ENCODE assay signal across 7 cellular contexts in the genomic region with DNA sequence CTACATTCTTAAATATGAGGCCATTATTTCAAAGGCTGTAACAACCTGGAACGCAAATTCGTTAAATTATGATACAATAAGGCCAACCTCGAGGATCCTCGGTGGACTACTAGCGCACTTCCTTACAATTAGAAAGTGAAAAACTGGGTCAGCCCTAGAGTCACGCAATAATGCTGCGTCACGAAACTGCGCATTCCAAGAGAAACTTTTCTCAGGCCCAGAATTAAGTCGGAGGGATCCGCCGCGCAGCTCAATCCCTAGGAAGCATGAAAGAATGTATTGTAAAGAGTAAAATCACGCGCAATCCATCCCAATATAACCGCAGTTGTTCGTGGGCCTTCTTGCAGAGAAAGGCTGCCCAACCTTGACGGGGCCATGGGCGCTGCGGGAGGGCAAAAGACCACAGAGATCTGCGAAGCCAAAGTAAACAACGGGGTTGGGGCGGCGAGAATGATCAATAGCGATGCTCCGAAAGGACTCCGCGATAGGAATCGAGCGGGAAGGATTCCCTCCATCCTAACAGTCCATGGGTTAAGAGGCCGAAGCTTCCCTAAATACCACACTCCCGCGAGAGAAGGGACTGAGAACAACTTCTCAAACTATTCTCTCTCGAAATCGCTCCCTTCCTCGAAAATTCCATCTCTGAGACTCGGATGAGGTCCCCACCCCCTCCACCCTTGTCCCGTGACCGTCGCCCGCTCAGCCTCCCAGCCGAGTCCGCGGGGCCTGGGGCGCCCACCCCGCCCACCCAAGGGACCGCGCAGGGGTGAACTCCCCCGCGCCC. TPM values are rescaled to one million over a fixed set of nuclear protein-coding genes. Genes with fewer than 3 reads are reported as not detected.
DNase-seq lines count a peak whose midpoint lies in the region; ATAC-seq, FAIRE-seq and TF ChIP-seq lines count a peak whose summit lies in the region.

No MANE protein-coding gene starts in this region.

- H3K18ac ChIP-seq in H1 (ENCODE audit: extremely low read depth, low read length), result peak overlapping the region; percentile 95; the same call in 1 of the 2 replicates

- no peak overlapping the region for H2BK15ac ChIP-seq in H1 (ENCODE audit: low read length)

- H3K14ac ChIP-seq in H1 (ENCODE audit: insufficient read length), result no peak overlapping the region

- TF ChIP-seq POLR2A in H1 (IDR thresholded peaks at IDR 0.05; ENCODE audit: control extremely low read depth in 1 of 2, low read depth in 2 of 2, low read length in 2 of 2), result peak in 1 of 2 experiments; percentile 85; a peak in 2 of 3 replicates

- H3K79me1 ChIP-seq in H1 (ENCODE audit: low read depth, low read length), result no peaks in the 10 kb centered on the region

- DNase-seq in GM19239 (ENCODE audit: insufficient read length, low spot score), result no peak
- DNase-seq in NCI-H2227 (lab: John Stamatoyannopoulos, UW; ENCODE audit: unreplicated experiment), result peak; percentile 53
- peak; percentile 49 for DNase-seq in activated CD4-positive, alpha-beta memory T cell treated with anti-CD3 and anti-CD28 coated beads, Interleukin-2, amount 10 ng/mL, durations not matched to agents 7 days and 5 days
- peak in 1 of 2 experiments; percentile 73 for DNase-seq in H1 (ENCODE audit: low read depth in 1 of 2, low spot score in 2 of 2)
- peak; percentile 72 for DNase-seq in lower lobe of right lung
- peak; percentile 30 for DNase-seq in stimulated activated CD4-positive, alpha-beta T cell treated with anti-CD3 and anti-CD28 coated beads, Interleukin-4, amount 100 ng/mL, for 1 hour

- H4K8ac ChIP-seq in H1 (ENCODE audit: extremely low read depth, insufficient read depth, low read length), result peak overlapping the region; percentile 99

- H4K20me1 ChIP-seq in H1 (replicated peaks in 1 of 2; ENCODE audit: control insufficient read depth in 1 of 2, insufficient read depth in 2 of 2, low read length in 2 of 2), result no peaks in the 10 kb centered on the region

- no peaks in the 10 kb centered on the region for H3K36me3 ChIP-seq in H1 (ENCODE audit: control insufficient read depth in 2 of 4, insufficient read depth in 4 of 4, low read length in 3 of 4)
- no peaks in the 10 kb centered on the region for H3K36me3 ChIP-seq in lower lobe of right lung

- no peak for TF ChIP-seq EP300 in H1 (IDR thresholded peaks at IDR 0.05; ENCODE audit: borderline replicate concordance in 1 of 2, low read depth in 2 of 2, low read length in 2 of 2)

- peak overlapping the region; percentile 81 to 93 for H3K4me2 ChIP-seq in H1 (ENCODE audit: insufficient read depth in 1 of 2, low read depth in 2 of 2, low read length in 2 of 2)

- no peaks in the 10 kb centered on the region; a peak in 1 of 7 replicates for H3K27me3 ChIP-seq in H1 (replicated peaks in 1 of 4; ENCODE audit: control insufficient read depth in 3 of 4, extremely low read depth in 1 of 4, insufficient read depth in 3 of 4, low read length in 3 of 4)
- no peaks in the 10 kb centered on the region for H3K27me3 ChIP-seq in lower lobe of right lung (ENCODE audit: low read depth)

- peak overlapping the region; percentile 91 for H2AFZ ChIP-seq in H1 (ENCODE audit: low read length)

- H3K4me1 Mint-ChIP-seq in activated CD4-positive, alpha-beta memory T cell treated with anti-CD3 and anti-CD28 coated beads, Interleukin-2, amount 10 ng/mL, durations not matched to agents 7 days and 5 days, result peaks cover 30% of the 10 kb centered on the region

- no peak for TF ChIP-seq RAD21 in H1 (IDR thresholded peaks at IDR 0.05 in 1 of 2, conservative IDR thresholded peaks at IDR 0.05 in 1 of 2; ENCODE audit: low read depth in 2 of 2, low read length in 2 of 2)

- H3K23me2 ChIP-seq in H1 (ENCODE audit: low read depth, low read length), result peaks cover 9% of the 10 kb centered on the region

- POLR2A ChIA-PET in activated CD4-positive, alpha-beta memory T cell treated with anti-CD3 and anti-CD28 coated beads, Interleukin-2, amount 10 ng/mL, durations not matched to agents 7 days and 5 days (lab: Charles Lee), result interaction anchor here (1.3 to 3.1 kb wide), 2 partner anchors 33 to 654 kb away, joined by 3 to 10 read pairs; partner anchors contain the start of genes ALG5 and EXOSC8
- POLR2A ChIA-PET in H1 (lab: Charles Lee; ENCODE audit: partially characterized antibody), result interaction anchor here (0.7 to 3.7 kb wide), 9 partner anchors 11 to 490 kb away, joined by 3 to 31 read pairs (median 5); partner anchors contain the start of gene CCDC169

- peak; percentile 77 to 80 for ATAC-seq in lower lobe of right lung
- ATAC-seq in GM18870 (IDR thresholded peaks at IDR 0.05; ENCODE audit: unreplicated experiment), result no peak

- H3K9ac ChIP-seq in H1 (replicated peaks in 1 of 4; ENCODE audit: extremely low read depth in 1 of 4, low read depth in 3 of 4, low read length in 3 of 4), result peak overlapping the region; percentile 81 to 96 (median 90)

- CTCF ChIA-PET in activated CD4-positive, alpha-beta memory T cell treated with anti-CD3 and anti-CD28 coated beads, Interleukin-2, amount 10 ng/mL, durations not matched to agents 7 days and 5 days (lab: Charles Lee), result interaction anchor here (1.5 to 2.6 kb wide), 3 partner anchors 50 to 390 kb away, joined by 4 to 28 read pairs (median 7); no protein-coding TSS in a partner anchor
- CTCF ChIA-PET in H1 (lab: Charles Lee; ENCODE audit: partially characterized antibody), result interaction anchor here (1.4 to 2.5 kb wide), 7 partner anchors 20 to 391 kb away, joined by 3 to 20 read pairs (median 5); no protein-coding TSS in a partner anchor

- H4K5ac ChIP-seq in H1 (ENCODE audit: insufficient read length, low read depth, low read length), result peak overlapping the region; percentile 51

- no peak overlapping the region for H3K23ac ChIP-seq in H1 (ENCODE audit: insufficient read length)

- peaks cover 13% of the 10 kb centered on the region for H3K27me3 Mint-ChIP-seq in activated CD4-positive, alpha-beta memory T cell treated with anti-CD3 and anti-CD28 coated beads, Interleukin-2, amount 10 ng/mL, durations not matched to agents 7 days and 5 days

- intact Hi-C loops in lower lobe of right lung (cut with DNase I), result no loop called here

- peak overlapping the region; percentile 85 for H3K27ac ChIP-seq in H1 (ENCODE audit: low read depth, low read length)
- H3K27ac ChIP-seq in lower lobe of right lung, result peak overlapping the region; percentile 99

- peak overlapping the region; percentile 91 for H3K27ac Mint-ChIP-seq in activated CD4-positive, alpha-beta memory T cell treated with anti-CD3 and anti-CD28 coated beads, Interleukin-2, amount 10 ng/mL, durations not matched to agents 7 days and 5 days

- H3K4me1 ChIP-seq in H1 (replicated peaks in 1 of 4; ENCODE audit: control insufficient read depth in 3 of 4, insufficient read depth in 4 of 4, low read length in 3 of 4), result peaks cover 0 to 3% (median 3%) of the 10 kb centered on the region in 4 experiments; a peak in 3 of 7 replicates
- H3K4me1 ChIP-seq in lower lobe of right lung, result peaks cover 43% of the 10 kb centered on the region

- peaks cover 7% of the 10 kb centered on the region for H3K36me3 Mint-ChIP-seq in activated CD4-positive, alpha-beta memory T cell treated with anti-CD3 and anti-CD28 coated beads, Interleukin-2, amount 10 ng/mL, durations not matched to agents 7 days and 5 days (ENCODE audit: low read depth)

- H3K56ac ChIP-seq in H1 (replicated peaks; ENCODE audit: insufficient read length, low read depth, low read length), result peak overlapping the region; percentile 86

- H2BK12ac ChIP-seq in H1 (ENCODE audit: low read depth, low read length), result peak overlapping the region; percentile 90; the same call in 1 of the 2 replicates

- H3K4me3 Mint-ChIP-seq in activated CD4-positive, alpha-beta memory T cell treated with anti-CD3 and anti-CD28 coated beads, Interleukin-2, amount 10 ng/mL, durations not matched to agents 7 days and 5 days, result peak overlapping the region; percentile 88

- no peak overlapping the region for H2BK120ac ChIP-seq in H1 (replicated peaks; ENCODE audit: low read depth, low read length)

- peak overlapping the region; percentile 92 for H2BK5ac ChIP-seq in H1 (ENCODE audit: low read depth, low read length)

- peak overlapping the region; percentile 84; the same call in 1 of the 2 replicates for H2AK5ac ChIP-seq in H1 (ENCODE audit: low read depth, low read length)

- H3K79me2 ChIP-seq in H1 (ENCODE audit: control insufficient read depth in 1 of 2, insufficient read depth in 2 of 2, low read length in 2 of 2), result peaks cover 3 to 48% of the 10 kb centered on the region in 2 experiments

- TF ChIP-seq CTCF in H1 (IDR thresholded peaks at IDR 0.05; ENCODE audit: control extremely low read depth in 1 of 3, insufficient read depth in 1 of 3, low read depth in 1 of 3, low read length in 3 of 3), result no peak
- no peak for TF ChIP-seq CTCF in lower lobe of right lung (IDR thresholded peaks at IDR 0.05)

- WGBS in H1 (ENCODE audit: extremely low coverage in 1 of 2, insufficient coverage in 1 of 2, insufficient read length in 1 of 2, insufficient replicate concordance in 2 of 2, low coverage in 1 of 2, low lambda C conversion rate in 2 of 2, missing lambda C conversion rate in 1 of 2), 2 experiments, result 4% methylated on average over 35 of the region's 50 CpGs; no CpG with 5 or more reads in 1 of the 2 experiments

- H3K9me3 ChIP-seq in H1 (ENCODE audit: insufficient read depth in 2 of 2, low read depth in 1 of 2, low read length in 1 of 2), result no peaks in the 10 kb centered on the region
- H3K9me3 ChIP-seq in lower lobe of right lung, result no peaks in the 10 kb centered on the region

- H3K4me3 ChIP-seq in H1 (ENCODE audit: extremely low read depth in 1 of 4, insufficient read depth in 2 of 4, low read depth in 3 of 4, low read length in 4 of 4) (peak overlapping the region; percentile 61 to 90 (median 84)), lower lobe of right lung (peak overlapping the region; percentile 79)

- H3K4ac ChIP-seq in H1 (replicated peaks; ENCODE audit: insufficient read length, low read depth, low read length), result no peak overlapping the region

- no peak overlapping the region for H2BK20ac ChIP-seq in H1 (ENCODE audit: low read length)

- no peaks in the 10 kb centered on the region for H3K9me3 Mint-ChIP-seq in activated CD4-positive, alpha-beta memory T cell treated with anti-CD3 and anti-CD28 coated beads, Interleukin-2, amount 10 ng/mL, durations not matched to agents 7 days and 5 days

- FAIRE-seq in GM19239 (lab: Jason Lieb, UNC), result peak; percentile 76
- FAIRE-seq in H1 (lab: Jason Lieb, UNC), result peak; percentile 84

- peak overlapping the region; percentile 44 for H4K91ac ChIP-seq in H1 (replicated peaks; ENCODE audit: insufficient read length, low read length)

RNA-seq across cellular contexts. Expression of gene SPART, which starts 0.6 kb away (rescaled TPM):
- 10 to 100 TPM; 23.6 to 24.0 TPM for total RNA-seq in activated CD4-positive, alpha-beta memory T cell treated with anti-CD3 and anti-CD28 coated beads, Interleukin-2, amount 10 ng/mL, durations not matched to agents 7 days and 5 days
- total RNA-seq in H1 (2021; fragmentation: NEBNext Ultra II Directional; extraction: Animal tissue kit (Norgen Biotek cat#: 25700)), result 68.2 and 74.1 TPM in 2 replicates
- 15.3 and 27.2 TPM in 2 replicates for polyA plus RNA-seq in H1 (2011; rRNA removed)
- 29.3 TPM for polyA plus RNA-seq in H1 (2011; cell fraction: cytosol; rRNA removed)
- 19.6 TPM for polyA plus RNA-seq in H1 (2011; cell fraction: nucleus; rRNA removed)
- 54.3 to 63.1 TPM (median 58.9 TPM) in 4 replicates for polyA plus RNA-seq in H1 (2012, experiment 1 of 2)
- polyA plus RNA-seq in H1 (2012, experiment 2 of 2), result 2.9 TPM
- polyA plus RNA-seq in H1 (2013, experiment 1 of 2), result 66.0 TPM
- polyA plus RNA-seq in H1 (2013, experiment 2 of 2), result 66.9 TPM
- polyA minus RNA-seq in H1 (2011; rRNA and poly(A)+ RNA removed), result 41.7 and 49.6 TPM in 2 replicates
- polyA minus RNA-seq in H1 (2011; cell fraction: cytosol; rRNA and poly(A)+ RNA removed), result 40.7 TPM
- 25.6 TPM for polyA minus RNA-seq in H1 (2011; cell fraction: nucleus; rRNA and poly(A)+ RNA removed)
- total RNA-seq in lower lobe of right lung, result 72.5 TPM

RNA-seq across cellular contexts. Expression of gene CCDC169, which starts 48.0 kb away (rescaled TPM):
- total RNA-seq in activated CD4-positive, alpha-beta memory T cell treated with anti-CD3 and anti-CD28 coated beads, Interleukin-2, amount 10 ng/mL, durations not matched to agents 7 days and 5 days, result under 1 TPM; 0.13 to 0.25 TPM
- 43.3 and 44.0 TPM in 2 replicates for total RNA-seq in H1 (2021; fragmentation: NEBNext Ultra II Directional; extraction: Animal tissue kit (Norgen Biotek cat#: 25700))
- 5.3 and 7.2 TPM in 2 replicates for polyA plus RNA-seq in H1 (2011; rRNA removed)
- 17.2 TPM for polyA plus RNA-seq in H1 (2011; cell fraction: cytosol; rRNA removed)
- polyA plus RNA-seq in H1 (2011; cell fraction: nucleus; rRNA removed), result 4.3 TPM
- polyA plus RNA-seq in H1 (2012, experiment 1 of 2), result 12.3 to 24.6 TPM (median 21.2 TPM) in 4 replicates
- polyA plus RNA-seq in H1 (2012, experiment 2 of 2), result 2.0 TPM
- 21.9 TPM for polyA plus RNA-seq in H1 (2013, experiment 1 of 2)
- 18.2 TPM for polyA plus RNA-seq in H1 (2013, experiment 2 of 2)
- polyA minus RNA-seq in H1 (2011; rRNA and poly(A)+ RNA removed), result 12.6 and 13.0 TPM in 2 replicates
- polyA minus RNA-seq in H1 (2011; cell fraction: cytosol; rRNA and poly(A)+ RNA removed), result 11.6 TPM
- polyA minus RNA-seq in H1 (2011; cell fraction: nucleus; rRNA and poly(A)+ RNA removed), result 46.0 TPM
- total RNA-seq in lower lobe of right lung, result not detected

Comparison
In these comparisons a context has a peak if more than half of its experiments do, and no peak if none do; other contexts are left out.
1. RNA of gene CCDC169, which starts 48.0 kb away (total RNA-seq): 43.3 to 44.0 TPM in H1; not detected in lower lobe of right lung (single experiment) and 0.13 to 0.25 TPM in activated CD4-positive, alpha-beta memory T cell treated with anti-CD3 and anti-CD28 coated beads, Interleukin-2, amount 10 ng/mL, durations not matched to agents 7 days and 5 days; every median in the first group is over 10 times any median in the second.